In genomic region chr20:47309806-47310426, GRCh38 we compare ENCODE assay signal across 15 cellular contexts. TPM values are rescaled to one million over a fixed set of nuclear protein-coding genes. Genes with fewer than 3 reads are reported as not detected.
A peak's percentile ranks its signal among the peaks of the same experiment; 100 is the strongest.
DNase-seq lines count a peak whose midpoint lies in the region; ATAC-seq, FAIRE-seq and TF ChIP-seq lines count a peak whose summit lies in the region.
"Had no signal": no experiment of that assay in that cellular context is flagged by ENCODE, and none has a peak within 500 bp of the region (broad histone marks: within the 10 kb centered on the region; RNA-seq: fewer than 3 reads in every experiment).

No MANE protein-coding gene starts in this region.

- TF ChIP-seq RAD21 in A549 (conservative IDR thresholded peaks at IDR 0.05 in 1 of 2, IDR thresholded peaks at IDR 0.05 in 1 of 2), result no peak
- no peak for TF ChIP-seq RAD21 in SK-N-SH (IDR thresholded peaks at IDR 0.05; ENCODE audit: low read length)

- H3K36me3 Mint-ChIP-seq in progenitor cell of endocrine pancreas (ENCODE audit: insufficient read depth), result peaks cover 16% of the 10 kb centered on the region

- no peak overlapping the region for H2AFZ ChIP-seq in SK-N-SH (ENCODE audit: low read depth)

- H3K4me3 ChIP-seq in A549 (no peak overlapping the region), cardiac muscle cell (no peak overlapping the region), SK-N-SH (ENCODE audit: low read depth in 2 of 2, low read length in 1 of 2) (no peak overlapping the region)
- H3K4me3 ChIP-seq in effector memory CD4-positive, alpha-beta T cell (ENCODE audit: insufficient read depth, low read depth, low read length, poor library complexity, severe bottlenecking), result no peak overlapping the region

- H3K9me3 ChIP-seq in A549 (no peaks in the 10 kb centered on the region), cardiac muscle cell (ENCODE audit: low read depth) (no peaks in the 10 kb centered on the region), SK-N-SH (no peaks in the 10 kb centered on the region)
- no peaks in the 10 kb centered on the region for H3K9me3 ChIP-seq in effector memory CD4-positive, alpha-beta T cell (ENCODE audit: control insufficient read depth, low read length)

- no peak for FAIRE-seq in A549 (lab: Jason Lieb, UNC)
- FAIRE-seq: frontal cortex, H54, urothelium cell line had no signal

- TF ChIP-seq POLR2A in A549 (IDR thresholded peaks at IDR 0.05; ENCODE audit: low read length), result no peak

- H3K27me3 ChIP-seq in cardiac muscle cell, result no peaks in the 10 kb centered on the region
- H3K27me3 ChIP-seq in effector memory CD4-positive, alpha-beta T cell (replicated peaks; ENCODE audit: control insufficient read depth, insufficient read depth, low read length, poor library complexity, severe bottlenecking), result no peaks in the 10 kb centered on the region
- no peaks in the 10 kb centered on the region for H3K27me3 ChIP-seq in SK-N-SH (ENCODE audit: insufficient read depth)

- H3K4me1 ChIP-seq in A549 (peaks cover 43% of the 10 kb centered on the region), cardiac muscle cell (ENCODE audit: low read depth) (peaks cover 17% of the 10 kb centered on the region), SK-N-SH (ENCODE audit: control insufficient read depth in 1 of 2, insufficient read depth in 2 of 2, low read depth in 1 of 2, low read length in 1 of 2) (peaks cover 1 to 4% of the 10 kb centered on the region in 2 experiments; a peak in 3 of 4 replicates)
- no peaks in the 10 kb centered on the region for H3K4me1 ChIP-seq in effector memory CD4-positive, alpha-beta T cell (ENCODE audit: control insufficient read depth, insufficient read depth, low read length, poor library complexity, severe bottlenecking)

- peaks cover 4% of the 10 kb centered on the region for H3F3A ChIP-seq in SK-N-SH (replicated peaks; ENCODE audit: insufficient read depth)

- CTCF ChIA-PET in A549 (lab: Yijun Ruan, JAX) (no interaction called here), SK-N-SH (lab: Yijun Ruan, JAX) (interaction anchor here (0.7 to 1.0 kb wide), 2 partner anchors 74 to 1447 kb away, joined by 3 read pairs; no protein-coding TSS in a partner anchor)

- no peak overlapping the region for H3K4me3 Mint-ChIP-seq in progenitor cell of endocrine pancreas (ENCODE audit: low read depth)
- H3K4me3 Mint-ChIP-seq: activated naive CD4-positive, alpha-beta T cell treated with anti-CD3 and anti-CD28 coated beads for 36 hours; T-cell had no signal

- H3K27ac ChIP-seq in A549, result peak overlapping the region; percentile 92 to 94
- H3K27ac ChIP-seq in VCaP, result peak overlapping the region; percentile 25; the same call in 1 of the 2 replicates
- peak overlapping the region; percentile 56 for H3K27ac ChIP-seq in cardiac muscle cell
- H3K27ac ChIP-seq in effector memory CD4-positive, alpha-beta T cell (ENCODE audit: insufficient read depth, low read length, poor library complexity, severe bottlenecking), result no peak overlapping the region
- H3K27ac ChIP-seq in SK-N-SH (ENCODE audit: low read depth in 2 of 2, low read length in 1 of 2), result peak overlapping the region in 1 of 2 experiments; percentile 6; a peak in 1 of 4 replicates

- peaks cover 98% of the 10 kb centered on the region for H3K79me2 ChIP-seq in SK-N-SH (ENCODE audit: insufficient read depth)

- POLR2A ChIA-PET in A549 (lab: Yijun Ruan, JAX), result no interaction called here
- POLR2A ChIA-PET in SK-N-SH (lab: Yijun Ruan, JAX), result no interaction called here

- no peaks in the 10 kb centered on the region for H3K9me3 Mint-ChIP-seq in progenitor cell of endocrine pancreas (ENCODE audit: low read depth)
- H3K9me3 Mint-ChIP-seq: activated naive CD4-positive, alpha-beta T cell treated with anti-CD3 and anti-CD28 coated beads for 36 hours; T-cell had no signal

- TF ChIP-seq CTCF in A549 (IDR thresholded peaks at IDR 0.05) (no peak), VCaP (conservative IDR thresholded peaks at IDR 0.05) (no peak), cardiac muscle cell (IDR thresholded peaks at IDR 0.05; ENCODE audit: low read depth, low read length) (no peak), progenitor cell of endocrine pancreas (IDR thresholded peaks at IDR 0.05; ENCODE audit: unreplicated experiment) (no peak), SK-N-SH (IDR thresholded peaks at IDR 0.05) (no peak)

- DNase-seq in A549 (ENCODE audit: low read depth in 1 of 2, low spot score in 1 of 2) (no peak), cardiac muscle cell (ENCODE audit: low read depth in 1 of 2, low spot score in 1 of 2) (no peak), progenitor cell of endocrine pancreas (ENCODE audit: low spot score, unreplicated experiment) (no peak), SK-N-SH (no peak)
- DNase-seq in effector memory CD4-positive, alpha-beta T cell, result no peak
- DNase-seq: activated naive CD4-positive, alpha-beta T cell treated with anti-CD3 and anti-CD28 coated beads for 36 hours; KG1; NCI-H1694 treated with DMSO at 0.1 percent for 48 hours; T-cell had no signal

- H4K20me1 ChIP-seq in SK-N-SH (ENCODE audit: insufficient read depth), result no peaks in the 10 kb centered on the region

- ATAC-seq in A549 (no peak), HG03571 (IDR thresholded peaks at IDR 0.05; ENCODE audit: unreplicated experiment) (no peak), GM21619 (IDR thresholded peaks at IDR 0.05; ENCODE audit: unreplicated experiment) (no peak)
- ATAC-seq: T-cell had no signal

- TF ChIP-seq EP300 in A549 (IDR thresholded peaks at IDR 0.05) (no peak), SK-N-SH (IDR thresholded peaks at IDR 0.05; ENCODE audit: borderline replicate concordance in 1 of 2, low read depth in 1 of 2, low read length in 1 of 2) (no peak)

- H3K27me3 Mint-ChIP-seq in progenitor cell of endocrine pancreas, result no peaks in the 10 kb centered on the region
- H3K27me3 Mint-ChIP-seq: T-cell had no signal

- WGBS in A549 (ENCODE audit: missing lambda C conversion rate), result 96% methylated on average over 11 of the region's 11 CpGs
- 96% methylated on average over 11 of the region's 11 CpGs for WGBS in SK-N-SH (ENCODE audit: low lambda C conversion rate)

- H3K9ac ChIP-seq in SK-N-SH, result no peak overlapping the region

- no peaks in the 10 kb centered on the region for H3K9me2 ChIP-seq in SK-N-SH

- H3K36me3 ChIP-seq in cardiac muscle cell, result peaks cover 14% of the 10 kb centered on the region
- H3K36me3 ChIP-seq in effector memory CD4-positive, alpha-beta T cell (ENCODE audit: control insufficient read depth, insufficient read depth, low read length), result peaks cover 36% of the 10 kb centered on the region
- peaks cover 10 to 52% of the 10 kb centered on the region in 2 experiments for H3K36me3 ChIP-seq in SK-N-SH (replicated peaks in 1 of 2; ENCODE audit: control insufficient read depth in 1 of 2, insufficient read depth in 2 of 2, low read length in 1 of 2)

- H3K4me2 ChIP-seq in A549, result no peak overlapping the region
- H3K4me2 ChIP-seq in SK-N-SH, result no peak overlapping the region

- H3K27ac Mint-ChIP-seq in progenitor cell of endocrine pancreas, result peak overlapping the region; percentile 62
- H3K27ac Mint-ChIP-seq: activated naive CD4-positive, alpha-beta T cell treated with anti-CD3 and anti-CD28 coated beads for 36 hours; T-cell had no signal

- peaks cover 14% of the 10 kb centered on the region for H3K4me1 Mint-ChIP-seq in progenitor cell of endocrine pancreas (ENCODE audit: low read depth)

TF ChIP-seq in A549, 52 proteins besides CTCF, POLR2A, EP300 and RAD21 (continues in another document):
- TF ChIP-seq CEBPB (IDR thresholded peaks at IDR 0.05) (no peak), EHF (CRISPR knock-in tag; IDR thresholded peaks at IDR 0.05) (no peak), NFE2L2 (conservative IDR thresholded peaks at IDR 0.05; ENCODE audit: low read length) (no peak), KDM5A (IDR thresholded peaks at IDR 0.05) (no peak), HEYL (CRISPR knock-in tag; IDR thresholded peaks at IDR 0.05) (no peak), SMC3 (IDR thresholded peaks at IDR 0.05) (no peak)
- TF ChIP-seq, protein P1, sequence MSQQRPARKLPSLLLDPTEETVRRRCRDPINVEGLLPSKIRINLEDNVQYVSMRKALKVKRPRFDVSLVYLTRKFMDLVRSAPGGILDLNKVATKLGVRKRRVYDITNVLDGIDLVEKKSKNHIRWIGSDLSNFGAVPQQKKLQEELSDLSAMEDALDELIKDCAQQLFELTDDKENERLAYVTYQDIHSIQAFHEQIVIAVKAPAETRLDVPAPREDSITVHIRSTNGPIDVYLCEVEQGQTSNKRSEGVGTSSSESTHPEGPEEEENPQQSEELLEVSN (IDR thresholded peaks at IDR 0.05; ENCODE audit: borderline replicate concordance, low read depth), result no peak

TF ChIP-seq in SK-N-SH, 30 proteins besides CTCF, POLR2A, EP300 and RAD21 (continues in another document):
- TF ChIP-seq, protein P2, sequence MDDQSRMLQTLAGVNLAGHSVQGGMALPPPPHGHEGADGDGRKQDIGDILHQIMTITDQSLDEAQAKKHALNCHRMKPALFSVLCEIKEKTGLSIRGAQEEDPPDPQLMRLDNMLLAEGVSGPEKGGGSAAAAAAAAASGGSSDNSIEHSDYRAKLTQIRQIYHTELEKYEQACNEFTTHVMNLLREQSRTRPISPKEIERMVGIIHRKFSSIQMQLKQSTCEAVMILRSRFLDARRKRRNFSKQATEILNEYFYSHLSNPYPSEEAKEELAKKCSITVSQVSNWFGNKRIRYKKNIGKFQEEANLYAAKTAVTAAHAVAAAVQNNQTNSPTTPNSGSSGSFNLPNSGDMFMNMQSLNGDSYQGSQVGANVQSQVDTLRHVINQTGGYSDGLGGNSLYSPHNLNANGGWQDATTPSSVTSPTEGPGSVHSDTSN (IDR thresholded peaks at IDR 0.05), result no peak
- no peak for TF ChIP-seq USF2 (IDR thresholded peaks at IDR 0.05; ENCODE audit: borderline replicate concordance, low read depth, low read length)
- no peak for TF ChIP-seq NRF1 (IDR thresholded peaks at IDR 0.05; ENCODE audit: low read depth, low read length)
- TF ChIP-seq RFX5 (IDR thresholded peaks at IDR 0.05; ENCODE audit: low read length), result no peak

RNA-seq across cellular contexts. Expression of gene ZMYND8, which starts 46.6 kb away (rescaled TPM):
- polyA plus RNA-seq in A549 (2011; rRNA removed) (23.6 and 24.9 TPM in 2 replicates), A549 (2017; fragmentation: RNase III; extraction: RNeasy Plus Mini Kit Qiagen cat#74134 plus additional on column Dnase treatment) (10.2 to 11.2 TPM (median 10.4 TPM) in 3 replicates), cardiac muscle cell (27.5 and 27.6 TPM in 2 replicates), SK-N-SH (2012; rRNA removed) (20.6 and 25.3 TPM in 2 replicates)
- 10.9 TPM in 2 replicates for polyA plus RNA-seq in A549 (2012; cell fraction: cytosol; rRNA removed)
- polyA plus RNA-seq in A549 (2012; cell fraction: nucleus; rRNA removed), result 19.5 and 21.4 TPM in 2 replicates
- 22.2 and 24.4 TPM in 2 replicates for polyA minus RNA-seq in A549 (2011; rRNA and poly(A)+ RNA removed)
- total RNA-seq in cardiac muscle cell (33.0 and 45.0 TPM in 2 replicates), progenitor cell of endocrine pancreas (100 and 102 TPM in 2 replicates)
- 19.5 and 20.5 TPM in 2 replicates for polyA plus RNA-seq in SK-N-SH (2012; cell fraction: cytosol; rRNA removed)
- 54.6 and 62.7 TPM in 2 replicates for polyA plus RNA-seq in SK-N-SH (2012; cell fraction: nucleus; rRNA removed)
